ENCODE assay signal across 9 cellular contexts in the genomic region with DNA sequence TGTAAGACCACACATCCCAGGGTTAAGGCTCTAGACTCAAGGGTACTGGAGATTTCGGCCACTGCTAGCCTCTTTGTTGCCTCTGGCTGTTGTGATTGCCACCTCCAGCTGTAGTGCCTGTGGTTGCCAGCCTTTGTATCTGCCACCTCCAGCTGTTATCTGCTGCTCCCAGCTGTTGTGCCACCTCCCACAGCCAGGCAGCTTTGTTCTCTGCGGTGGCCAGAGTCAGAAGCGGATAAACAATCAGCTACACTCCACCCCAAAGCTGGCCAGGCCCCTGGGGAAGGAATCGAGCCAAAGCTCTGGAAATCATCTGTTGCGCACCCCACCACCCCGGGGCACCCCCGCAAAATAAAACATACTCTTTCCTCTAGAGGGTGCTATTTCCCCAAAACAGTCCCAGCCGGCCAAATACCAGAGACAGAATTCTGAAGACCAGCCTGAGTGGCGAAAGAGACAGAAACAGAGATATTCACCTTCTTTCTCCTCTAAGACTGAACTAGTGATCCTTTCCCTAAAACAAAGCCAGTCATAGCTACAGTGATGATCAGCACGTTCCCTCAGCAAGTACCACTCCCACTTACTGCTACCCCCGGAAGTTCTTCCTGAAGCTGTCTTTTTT. TPM values are rescaled to one million over a fixed set of nuclear protein-coding genes. Genes with fewer than 3 reads are reported as not detected.
DNase-seq lines count a peak whose midpoint lies in the region; ATAC-seq and TF ChIP-seq lines count a peak whose summit lies in the region.
"Had no signal": no experiment of that assay in that cellular context is flagged by ENCODE, and none has a peak within 500 bp of the region (broad histone marks: within the 10 kb centered on the region; RNA-seq: fewer than 3 reads in every experiment).

No MANE protein-coding gene starts in this region.

- H3K27me3 ChIP-seq in GM06990 (replicated peaks; ENCODE audit: control insufficient read depth, insufficient read depth, low read length) (no peaks in the 10 kb centered on the region; the same call in 1 of the 2 replicates), OCI-LY1 (ENCODE audit: insufficient read depth, low read length) (no peaks in the 10 kb centered on the region; the same call in 1 of the 2 replicates), ovary (no peaks in the 10 kb centered on the region)

- no peaks in the 10 kb centered on the region for H3K36me3 Mint-ChIP-seq in activated naive CD4-positive, alpha-beta T cell treated with anti-CD3 and anti-CD28 coated beads, Interleukin-2, amount 50 U/mL, for 72 hours

- H2AFZ ChIP-seq in OCI-LY1 (ENCODE audit: low read length): no peak overlapping the region; the same call in 1 of the 2 replicates

- TF ChIP-seq CTCF in GM06990 (IDR thresholded peaks at IDR 0.05; ENCODE audit: insufficient read depth, low read length, poor library complexity, severe bottlenecking): peak; percentile 66
- peak; percentile 85 for TF ChIP-seq CTCF in OCI-LY1 (IDR thresholded peaks at IDR 0.05; ENCODE audit: low read length)
- no peak for TF ChIP-seq CTCF in ovary (IDR thresholded peaks at IDR 0.05)

- no peaks in the 10 kb centered on the region for H3K79me2 ChIP-seq in OCI-LY1 (ENCODE audit: insufficient read depth, low read length)

- H3K4me3 ChIP-seq in GM06990 (replicated peaks; ENCODE audit: low read depth, low read length) (peak overlapping the region; percentile 33; the same call in 1 of the 2 replicates), OCI-LY1 (ENCODE audit: low read depth, low read length, poor library complexity, severe bottlenecking) (peak overlapping the region; percentile 21), ovary (no peak overlapping the region)
- H3K4me3 ChIP-seq: skin epidermis had no signal

- no peak for TF ChIP-seq EP300 in ovary (IDR thresholded peaks at IDR 0.05)

- no peak overlapping the region for H3K27ac ChIP-seq in OCI-LY1 (ENCODE audit: low read depth, low read length, poor library complexity, severe bottlenecking)
- no peak overlapping the region for H3K27ac ChIP-seq in ovary
- H3K27ac ChIP-seq: skin epidermis had no signal

- H3K27ac Mint-ChIP-seq in activated naive CD4-positive, alpha-beta T cell treated with anti-CD3 and anti-CD28 coated beads, Interleukin-2, amount 50 U/mL, for 72 hours: peak overlapping the region in 1 of 2 donors; percentile 18

- H3K36me3 ChIP-seq in GM06990 (ENCODE audit: control insufficient read depth, insufficient read depth, low read length) (no peaks in the 10 kb centered on the region), OCI-LY1 (ENCODE audit: insufficient read depth, low read length) (no peaks in the 10 kb centered on the region), ovary (no peaks in the 10 kb centered on the region)

- peak; percentile 58 for ATAC-seq in HG02973 (IDR thresholded peaks at IDR 0.05; ENCODE audit: unreplicated experiment)
- peak; percentile 87 to 90 for ATAC-seq in activated naive CD4-positive, alpha-beta T cell treated with anti-CD3 and anti-CD28 coated beads, Interleukin-2, amount 50 U/mL, for 72 hours

- H3K4me1 ChIP-seq in OCI-LY1 (ENCODE audit: insufficient read depth, low read length, severe bottlenecking) (peaks cover 8% of the 10 kb centered on the region), ovary (ENCODE audit: insufficient read depth) (peaks cover 2% of the 10 kb centered on the region)

- H3K9me2 ChIP-seq in OCI-LY1 (ENCODE audit: low read depth, low read length): no peaks in the 10 kb centered on the region

- peak overlapping the region; percentile 48 for H3K4me2 ChIP-seq in OCI-LY1 (ENCODE audit: low read length)

- no peak for TF ChIP-seq POLR2A in ovary (IDR thresholded peaks at IDR 0.05)

- H3K9me3 Mint-ChIP-seq in activated naive CD4-positive, alpha-beta T cell treated with anti-CD3 and anti-CD28 coated beads, Interleukin-2, amount 50 U/mL, for 72 hours: no peaks in the 10 kb centered on the region

- H3K9me3 ChIP-seq in OCI-LY1 (ENCODE audit: low read length) (no peaks in the 10 kb centered on the region), ovary (no peaks in the 10 kb centered on the region)

- WGBS in ovary, 3 donors: 2 to 3% (median 2%) methylated on average over 11 of the region's 11 CpGs

- DNase-seq in A172 (ENCODE audit: low spot score): peak; percentile 58
- peak; percentile 24 for DNase-seq in GM06990 (ENCODE audit: extremely low read depth, insufficient read length)
- peak in 1 of 2 donors; percentile 50 for DNase-seq in activated naive CD4-positive, alpha-beta T cell treated with anti-CD3 and anti-CD28 coated beads, Interleukin-2, amount 50 U/mL, for 72 hours (ENCODE audit: low spot score in 2 of 2)
- DNase-seq in glomerular visceral epithelial cell (ENCODE audit: extremely low spot score): peak; percentile 42
- peak; percentile 31 to 65 (median 39) for DNase-seq in ovary
- no peak for DNase-seq in NCI-H187 (lab: John Stamatoyannopoulos, UW)

- H3F3A ChIP-seq in OCI-LY1 (ENCODE audit: insufficient read depth, low read length): no peaks in the 10 kb centered on the region

- intact Hi-C loops in ovary (cut with DNase I): no loop called here

- no peaks in the 10 kb centered on the region for H4K20me1 ChIP-seq in OCI-LY1 (ENCODE audit: insufficient read depth, low read length)

- no peak overlapping the region for H3K9ac ChIP-seq in OCI-LY1 (ENCODE audit: low read length)

RNA-seq across cellular contexts. Expression of gene PIGM, which starts 14.8 kb away (rescaled TPM):
- 11.4 and 12.8 TPM in 2 replicates for total RNA-seq in A172 (2014; rRNA removed; shearing (Covaris generic))
- 1 to 10 TPM; 3.6 to 5.3 TPM for total RNA-seq in activated naive CD4-positive, alpha-beta T cell treated with anti-CD3 and anti-CD28 coated beads, Interleukin-2, amount 50 U/mL, for 72 hours
- total RNA-seq in ovary: 1 to 10 TPM; 3.8 to 7.4 (median 5.9) TPM
- polyA plus RNA-seq in ovary: 1 to 10 TPM; 2.7 to 7.1 TPM

RNA-seq across cellular contexts. Expression of gene KCNJ10, which starts 23.4 kb away (rescaled TPM):
- total RNA-seq in A172 (2014; rRNA removed; shearing (Covaris generic)): not detected in 2 replicates
- total RNA-seq in activated naive CD4-positive, alpha-beta T cell treated with anti-CD3 and anti-CD28 coated beads, Interleukin-2, amount 50 U/mL, for 72 hours: not detected
- under 1 TPM in 2 of 7 donors, not detected in 5; 0.15 to 0.18 TPM for total RNA-seq in ovary
- polyA plus RNA-seq in ovary: under 1 TPM; 0.02 to 0.28 TPM

RNA-seq across cellular contexts. Expression of gene KCNJ9, which starts 34.7 kb away (rescaled TPM):
- total RNA-seq in A172 (2014; rRNA removed; shearing (Covaris generic)): not detected in 2 replicates
- total RNA-seq in activated naive CD4-positive, alpha-beta T cell treated with anti-CD3 and anti-CD28 coated beads, Interleukin-2, amount 50 U/mL, for 72 hours: under 1 TPM in 1 of 2 donors, not detected in 1; 0.06 TPM
- not detected for total RNA-seq in ovary
- under 1 TPM in 1 of 2 donors, not detected in 1; 0.01 TPM for polyA plus RNA-seq in ovary

RNA-seq across cellular contexts. Expression of gene IGSF8, which starts 51.8 kb away (rescaled TPM):
- 34.2 and 36.6 TPM in 2 replicates for total RNA-seq in A172 (2014; rRNA removed; shearing (Covaris generic))
- total RNA-seq in activated naive CD4-positive, alpha-beta T cell treated with anti-CD3 and anti-CD28 coated beads, Interleukin-2, amount 50 U/mL, for 72 hours: 10 to 100 TPM; 29.9 to 35.2 TPM
- total RNA-seq in ovary: 10 to 100 TPM; 24.2 to 45.6 (median 34.2) TPM
- 10 to 100 TPM in 1 of 2 donors, 1 to 10 TPM in 1; 7.3 to 36.7 TPM for polyA plus RNA-seq in ovary

Comparison
In these comparisons a context has a peak if more than half of its experiments do, and no peak if none do; other contexts are left out.
1. DNase-seq: peak in A172 (single experiment), GM06990 (single experiment), glomerular visceral epithelial cell (single experiment) and ovary (5 of 5); none in NCI-H187 (0 of 2).
2. CTCF ChIP-seq: peak in GM06990 (single experiment) and OCI-LY1 (single experiment); none in ovary (0 of 3).